In the genomic region with DNA sequence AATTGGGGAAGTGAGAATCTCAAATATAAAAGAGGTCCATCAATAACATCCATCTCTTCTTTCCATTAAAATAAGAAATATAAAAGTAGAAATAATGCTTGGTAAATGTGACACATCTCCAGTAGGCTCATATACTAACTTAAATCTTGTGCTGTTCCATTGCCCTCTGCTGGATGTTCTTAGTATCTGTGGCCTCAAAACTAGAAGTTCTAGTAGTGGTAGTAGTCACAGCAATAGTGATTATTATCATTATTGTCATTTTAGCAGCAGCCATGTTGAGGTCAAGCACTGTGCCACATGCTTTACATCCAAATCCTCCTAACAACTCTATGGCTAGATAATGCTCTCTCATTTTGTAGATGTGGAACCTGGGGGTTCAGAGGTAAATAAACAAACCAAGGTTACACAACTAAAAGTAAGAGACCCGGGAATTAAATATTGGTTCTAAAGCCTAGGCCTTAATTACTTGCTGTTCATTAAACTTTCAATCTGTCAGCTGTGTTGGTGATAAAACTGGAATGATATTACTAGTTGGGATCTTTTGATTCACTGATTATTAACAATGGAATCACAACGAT, we compare ENCODE assay signal across 9 cellular contexts. TPM values are rescaled to one million over a fixed set of nuclear protein-coding genes. Genes with fewer than 3 reads are reported as not detected.
DNase-seq lines count a peak whose midpoint lies in the region; ATAC-seq and TF ChIP-seq lines count a peak whose summit lies in the region.
"Had no signal": no experiment of that assay in that cellular context is flagged by ENCODE, and none has a peak within 500 bp of the region (broad histone marks: within the 10 kb centered on the region; RNA-seq: fewer than 3 reads in every experiment).

No MANE protein-coding gene starts in this region.

- no peaks in the 10 kb centered on the region for H3K9me3 ChIP-seq in ovary
- H3K9me3 ChIP-seq: SJSA1 had no signal

- H3K27ac ChIP-seq in ovary, result no peak overlapping the region
- H3K27ac ChIP-seq: SJSA1 had no signal

- H3K27ac Mint-ChIP-seq in CD14-positive monocyte, result peak overlapping the region in 2 of 7 donors; percentile 2 to 28
- no peak overlapping the region for H3K27ac Mint-ChIP-seq in WTC11

- intact Hi-C loops in CD14-positive monocyte (cut with micrococcal nuclease) (loop anchor here (5.0 to 10.0 kb wide), 3 partner anchors 192 to 407 kb away; partner anchors contain the start of gene SLC9C1 (in 1 of the 2)), ovary (cut with DNase I) (loop anchor here (5.0 to 10.0 kb wide), 4 partner anchors 192 to 225 kb away; partner anchors contain the start of gene SLC9C1 (in 1 of the 4))

- CTCF ChIA-PET in WTC11 (lab: Charles Lee), result interaction anchor here (1.0 to 1.1 kb wide), 3 partner anchors 128 to 382 kb away, joined by 4 to 10 read pairs (median 6); partner anchors contain the start of gene SLC9C1

- H3K36me3 Mint-ChIP-seq in CD14-positive monocyte (peaks cover 12 to 25% of the 10 kb centered on the region in 2 donors), WTC11 (peaks cover 7% of the 10 kb centered on the region; the same call in 1 of the 2 replicates)

- H3K4me3 ChIP-seq in ovary, result no peak overlapping the region
- H3K4me3 ChIP-seq: SJSA1 had no signal

- no peaks in the 10 kb centered on the region for H3K4me1 ChIP-seq in ovary (ENCODE audit: insufficient read depth)
- H3K4me1 ChIP-seq: SJSA1 had no signal

- no peak for TF ChIP-seq EP300 in ovary (IDR thresholded peaks at IDR 0.05)

- DNase-seq in CD14-positive monocyte (ENCODE audit: low spot score) (no peak), NCI-H2227 treated with DMSO at 0.1 percent for 48 hours (lab: John Stamatoyannopoulos, UW) (peak; percentile 2), WTC11 (ENCODE audit: low spot score) (no peak), foreskin melanocyte (peak; percentile 72), ovary (peak in 1 of 5 donors; percentile 26)

- H3K9me3 Mint-ChIP-seq in CD14-positive monocyte (peaks cover 0 to 4% (median 0%) of the 10 kb centered on the region in 7 donors), WTC11 (peaks cover 15% of the 10 kb centered on the region)

- no peak for TF ChIP-seq POLR2A in ovary (IDR thresholded peaks at IDR 0.05)

- H3K27me3 Mint-ChIP-seq in CD14-positive monocyte (ENCODE audit: low read depth in 3 of 3) (no peaks in the 10 kb centered on the region), WTC11 (ENCODE audit: low read depth) (no peaks in the 10 kb centered on the region)

- no peaks in the 10 kb centered on the region for H3K27me3 ChIP-seq in ovary
- H3K27me3 ChIP-seq: SJSA1 had no signal

- H3K4me3 Mint-ChIP-seq in CD14-positive monocyte, result no peak overlapping the region
- no peak overlapping the region for H3K4me3 Mint-ChIP-seq in WTC11

- ATAC-seq in GM18511 (IDR thresholded peaks at IDR 0.05; ENCODE audit: unreplicated experiment) (peak; percentile 53), HG03354 (IDR thresholded peaks at IDR 0.05; ENCODE audit: poor library complexity, severe bottlenecking, unreplicated experiment) (peak; percentile 58), WTC11 (peak; percentile 87), GM21447 (IDR thresholded peaks at IDR 0.05; ENCODE audit: unreplicated experiment) (no peak)

- H3K4me1 Mint-ChIP-seq in CD14-positive monocyte (peaks cover 10% of the 10 kb centered on the region), WTC11 (peaks cover 4% of the 10 kb centered on the region)

- 61 to 81% (median 80%) methylated on average over 2 of the region's 2 CpGs for WGBS in ovary, 3 donors

- TF ChIP-seq CTCF in CD14-positive monocyte (IDR thresholded peaks at IDR 0.05) (peak; percentile 69), WTC11 (IDR thresholded peaks at IDR 0.05) (peak; percentile 71), ovary (IDR thresholded peaks at IDR 0.05) (peak; percentile 48 to 79 (median 79))

- H3K36me3 ChIP-seq in ovary, result no peaks in the 10 kb centered on the region
- H3K36me3 ChIP-seq: SJSA1 had no signal

- POLR2A ChIA-PET in WTC11 (lab: Charles Lee), result no interaction called here

TF ChIP-seq in WTC11, 78 proteins besides CTCF, POLR2A, EP300 and RAD21:
- no peak for TF ChIP-seq ZNF317 (CRISPR knock-in tag; IDR thresholded peaks at IDR 0.05; ENCODE audit: borderline replicate concordance, low read depth)
- TF ChIP-seq MXD4 (CRISPR knock-in tag; IDR thresholded peaks at IDR 0.05; ENCODE audit: borderline replicate concordance), result no peak
- TF ChIP-seq, protein P1, sequence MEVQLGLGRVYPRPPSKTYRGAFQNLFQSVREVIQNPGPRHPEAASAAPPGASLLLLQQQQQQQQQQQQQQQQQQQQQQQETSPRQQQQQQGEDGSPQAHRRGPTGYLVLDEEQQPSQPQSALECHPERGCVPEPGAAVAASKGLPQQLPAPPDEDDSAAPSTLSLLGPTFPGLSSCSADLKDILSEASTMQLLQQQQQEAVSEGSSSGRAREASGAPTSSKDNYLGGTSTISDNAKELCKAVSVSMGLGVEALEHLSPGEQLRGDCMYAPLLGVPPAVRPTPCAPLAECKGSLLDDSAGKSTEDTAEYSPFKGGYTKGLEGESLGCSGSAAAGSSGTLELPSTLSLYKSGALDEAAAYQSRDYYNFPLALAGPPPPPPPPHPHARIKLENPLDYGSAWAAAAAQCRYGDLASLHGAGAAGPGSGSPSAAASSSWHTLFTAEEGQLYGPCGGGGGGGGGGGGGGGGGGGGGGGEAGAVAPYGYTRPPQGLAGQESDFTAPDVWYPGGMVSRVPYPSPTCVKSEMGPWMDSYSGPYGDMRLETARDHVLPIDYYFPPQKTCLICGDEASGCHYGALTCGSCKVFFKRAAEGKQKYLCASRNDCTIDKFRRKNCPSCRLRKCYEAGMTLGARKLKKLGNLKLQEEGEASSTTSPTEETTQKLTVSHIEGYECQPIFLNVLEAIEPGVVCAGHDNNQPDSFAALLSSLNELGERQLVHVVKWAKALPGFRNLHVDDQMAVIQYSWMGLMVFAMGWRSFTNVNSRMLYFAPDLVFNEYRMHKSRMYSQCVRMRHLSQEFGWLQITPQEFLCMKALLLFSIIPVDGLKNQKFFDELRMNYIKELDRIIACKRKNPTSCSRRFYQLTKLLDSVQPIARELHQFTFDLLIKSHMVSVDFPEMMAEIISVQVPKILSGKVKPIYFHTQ (CRISPR knock-in tag; IDR thresholded peaks at IDR 0.05), result no peak
- TF ChIP-seq SMAD3 (CRISPR knock-in tag; IDR thresholded peaks at IDR 0.05; ENCODE audit: borderline replicate concordance), result no peak
- no peak for TF ChIP-seq CREB1 (CRISPR knock-in tag; IDR thresholded peaks at IDR 0.05)
- no peak for TF ChIP-seq ELF4 (CRISPR knock-in tag; IDR thresholded peaks at IDR 0.05; ENCODE audit: low read depth)
- TF ChIP-seq IRF2 (CRISPR knock-in tag; IDR thresholded peaks at IDR 0.05; ENCODE audit: borderline replicate concordance, low read depth), result no peak
- no peak for TF ChIP-seq KAT7 (CRISPR knock-in tag; IDR thresholded peaks at IDR 0.05; ENCODE audit: borderline replicate concordance)

RNA-seq across cellular contexts. Expression of gene BTLA, which starts 20.2 kb away (rescaled TPM):
- polyA plus RNA-seq in CD14-positive monocyte (not detected), ovary (under 1 TPM; 0.04 to 0.38 TPM)
- total RNA-seq in WTC11 (2021) (0.14 to 0.37 TPM in 2 of 3 replicates, not detected in the other), ovary (under 1 TPM in 3 of 7 donors, not detected in 4; 0.10 to 0.48 (median 0.17) TPM)
- total RNA-seq: SJSA1 had no signal

RNA-seq across cellular contexts. Expression of gene ATG3, which starts 42.2 kb away (rescaled TPM):
- polyA plus RNA-seq in CD14-positive monocyte (100 to 1,000 TPM; 226 to 288 TPM), ovary (10 to 100 TPM; 38.4 to 59.4 TPM)
- total RNA-seq in WTC11 (2021) (44.3 to 60.1 TPM (median 48.1 TPM) in 3 replicates), ovary (10 to 100 TPM; 28.4 to 52.4 (median 40.7) TPM)

RNA-seq across cellular contexts. Expression of gene SLC35A5, which starts 42.3 kb away (rescaled TPM):
- polyA plus RNA-seq in CD14-positive monocyte (10 to 100 TPM; 61.3 to 74.1 TPM), ovary (10 to 100 TPM; 21.8 to 44.8 TPM)
- total RNA-seq in WTC11 (2021) (39.2 to 44.8 TPM (median 40.7 TPM) in 3 replicates), ovary (10 to 100 TPM; 24.9 to 41.4 (median 28.2) TPM)

Comparison
In these comparisons a context has a peak if more than half of its experiments do, and no peak if none do; other contexts are left out.
1. DNase-seq: peak in NCI-H2227 treated with DMSO at 0.1 percent for 48 hours (single experiment) and foreskin melanocyte (single experiment); none in CD14-positive monocyte (single experiment) and WTC11 (single experiment).
2. Peak in every context shown above with its lines, with median percentiles within 50 percentile points of each other: CTCF ChIP-seq.